In the genomic region with DNA sequence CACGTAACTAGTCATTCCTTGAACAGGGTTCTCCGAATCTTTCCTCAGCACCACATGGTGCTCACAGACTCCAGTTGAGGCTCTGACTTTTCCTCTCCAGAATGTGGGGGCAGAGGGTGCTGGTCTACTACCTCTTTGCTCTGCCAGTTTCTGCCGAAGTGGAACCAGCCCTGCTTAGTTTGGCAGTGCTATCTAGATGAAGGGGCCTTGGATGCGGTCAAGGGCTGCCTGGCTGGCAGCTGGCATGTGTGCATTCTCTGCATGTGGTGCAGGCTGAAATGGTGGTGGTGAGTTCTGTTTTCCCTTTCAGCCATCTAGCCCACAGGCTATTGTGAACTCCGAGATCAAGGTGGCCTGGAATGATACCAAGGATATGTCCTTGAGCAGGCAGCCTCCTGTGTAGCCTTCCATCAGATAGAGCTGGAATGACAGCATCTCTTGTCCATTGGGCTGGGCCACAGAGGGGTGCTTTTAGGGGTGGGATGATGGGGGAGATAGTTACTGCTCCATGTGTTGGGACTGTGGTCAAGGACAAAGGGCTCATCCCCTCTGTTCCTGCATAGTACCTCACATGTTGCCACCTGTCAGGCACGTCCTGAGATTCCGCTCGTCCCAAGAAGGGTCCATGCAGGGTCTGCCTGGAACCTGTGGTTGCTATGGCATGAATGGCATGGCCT, we compare ENCODE assay signal across 8 cellular contexts. TPM values are rescaled to one million over a fixed set of nuclear protein-coding genes. Genes with fewer than 3 reads are reported as not detected.
DNase-seq lines count a peak whose midpoint lies in the region; ATAC-seq and TF ChIP-seq lines count a peak whose summit lies in the region.

No MANE protein-coding gene starts in this region.

- H4K8ac ChIP-seq in IMR-90 (ENCODE audit: low read depth in 2 of 2, low read length in 2 of 2) = no peak overlapping the region

- peak overlapping the region; percentile 41; the same call in 1 of the 2 replicates for H3K23ac ChIP-seq in IMR-90 (ENCODE audit: low read depth, low read length)

- H2AK5ac ChIP-seq in IMR-90 (ENCODE audit: low read depth, low read length) = no peak overlapping the region

- no TSS peak for BruUV-seq in IMR-90 (replicated peaks; lab: Mats Ljungman, UMichigan)

- ATAC-seq in IMR-90 (ENCODE audit: low read depth) (no peak), GM18870 (IDR thresholded peaks at IDR 0.05; ENCODE audit: unreplicated experiment) (no peak)
- no peak for ATAC-seq in central memory CD8-positive, alpha-beta T cell (replicated peaks; ENCODE audit: extremely low read depth, poor library complexity, severe bottlenecking)

- TF ChIP-seq POLR2A in IMR-90 (IDR thresholded peaks at IDR 0.05; ENCODE audit: low read depth, low read length) = no peak

- H3K27ac Mint-ChIP-seq in central memory CD8-positive, alpha-beta T cell (ENCODE audit: low read depth) = peak overlapping the region; percentile 61

- WGBS in IMR-90 (ENCODE audit: extremely low coverage in 2 of 2, insufficient read length in 1 of 2), 2 experiments = no CpG with 5 or more reads among the region's 8 CpGs

- in situ Hi-C loops in IMR-90 (cut with MboI; ENCODE audit: low sequenced_read_pairs) = loop anchor here (5.0 kb wide), 1 partner anchor 78 kb away; a partner anchor contains a TSS

- H3K4me3 ChIP-seq in ACC112 (ENCODE audit: low read depth, low read length) (peak overlapping the region; percentile 100), IMR-90 (ENCODE audit: insufficient read depth, low read depth, low read length) (peak overlapping the region; percentile 23)

- DNase-seq in IMR-90 = no peak
- DNase-seq in central memory CD8-positive, alpha-beta T cell (ENCODE audit: low spot score in 2 of 2) = no peak
- peak; percentile 56 for DNase-seq in myocyte (ENCODE audit: low read depth)
- no peak for DNase-seq in DMS 273 (lab: John Stamatoyannopoulos, UW; ENCODE audit: unreplicated experiment)
- no peak for DNase-seq in GM19240 (ENCODE audit: insufficient read length, low spot score)
- no peak for DNase-seq in 8988T

- peaks cover 36% of the 10 kb centered on the region for H3K9me1 ChIP-seq in IMR-90 (ENCODE audit: insufficient read depth, low read length)

- no peak overlapping the region for H2BK5ac ChIP-seq in IMR-90 (ENCODE audit: low read depth, low read length, poor library complexity, severe bottlenecking)

- no peak for TF ChIP-seq RAD21 in IMR-90 (IDR thresholded peaks at IDR 0.05; ENCODE audit: low read length)

- H3K18ac ChIP-seq in IMR-90 (ENCODE audit: low read depth, low read length) = no peak overlapping the region

- H2BK20ac ChIP-seq in IMR-90 (ENCODE audit: low read depth, low read length) = no peak overlapping the region

- H3K36me3 Mint-ChIP-seq in central memory CD8-positive, alpha-beta T cell (ENCODE audit: insufficient read depth) = peaks cover 42% of the 10 kb centered on the region

- peak overlapping the region; percentile 81 for H3K4me3 Mint-ChIP-seq in central memory CD8-positive, alpha-beta T cell

- no peak overlapping the region for H2BK15ac ChIP-seq in IMR-90 (ENCODE audit: low read depth, low read length)

- H3K9ac ChIP-seq in IMR-90 (ENCODE audit: low read depth, low read length) = peak overlapping the region; percentile 35; the same call in 1 of the 2 replicates

- H2BK120ac ChIP-seq in IMR-90 (ENCODE audit: low read depth, low read length) = no peak overlapping the region

- H3K4me1 Mint-ChIP-seq in central memory CD8-positive, alpha-beta T cell = peaks cover 50% of the 10 kb centered on the region

- H3K27ac ChIP-seq in ACC112 (ENCODE audit: low read depth, low read length) (no peak overlapping the region), IMR-90 (ENCODE audit: insufficient read depth, low read length) (0 out of 2 replicates have a peak overlapping the region, but pooled peaks have one; percentile 12)

- peaks cover 61% of the 10 kb centered on the region for H4K20me1 ChIP-seq in IMR-90 (ENCODE audit: insufficient read depth, low read length)

- no peak overlapping the region for H2AK9ac ChIP-seq in IMR-90 (replicated peaks; ENCODE audit: low read depth, low read length, poor library complexity)

- dilution Hi-C loops in IMR-90 (cut with HindIII; ENCODE audit: low sequenced_read_pairs, unreplicated experiment) = no loop called here

- H3K27me3 ChIP-seq in ACC112 (ENCODE audit: insufficient read depth, low read length) (peaks cover 3% of the 10 kb centered on the region; the same call in 1 of the 2 replicates), IMR-90 (ENCODE audit: control insufficient read depth, insufficient read depth, low read length) (no peaks in the 10 kb centered on the region)

- no peak overlapping the region for H2AFZ ChIP-seq in ACC112 (ENCODE audit: low read length, unreplicated experiment)
- H2AFZ ChIP-seq in IMR-90 (replicated peaks; ENCODE audit: low read length, poor library complexity) = no peak overlapping the region

- H3K36me3 ChIP-seq in ACC112 (ENCODE audit: insufficient read depth, low read length) (peaks cover 14% of the 10 kb centered on the region), IMR-90 (ENCODE audit: control insufficient read depth, insufficient read depth, low read length) (peaks cover 30% of the 10 kb centered on the region)

- H3K27me3 Mint-ChIP-seq in central memory CD8-positive, alpha-beta T cell = no peaks in the 10 kb centered on the region

- intact Hi-C loops in IMR-90 (cut with micrococcal nuclease) = no loop called here

- no peak overlapping the region for H3K56ac ChIP-seq in IMR-90 (ENCODE audit: extremely low read depth, insufficient read depth, low read length)

- peaks cover 54% of the 10 kb centered on the region for H3K79me2 ChIP-seq in ACC112 (ENCODE audit: control insufficient read depth, insufficient read depth, low read length, unreplicated experiment)

- no peak for TF ChIP-seq CTCF in IMR-90 (conservative IDR thresholded peaks at IDR 0.05; ENCODE audit: low read depth, low read length)

- POLR2A ChIA-PET in IMR-90 (lab: Charles Lee; ENCODE audit: unreplicated experiment) = interaction anchor here (0.5 kb wide), 1 partner anchor 1347 kb away, joined by 3 read pairs; no protein-coding TSS in a partner anchor

- no peaks in the 10 kb centered on the region for H3K9me3 ChIP-seq in IMR-90 (ENCODE audit: control insufficient read depth, insufficient read depth, low read length)

- no peak overlapping the region for H4K91ac ChIP-seq in IMR-90 (ENCODE audit: insufficient read depth, low read depth, low read length)

- peaks cover 17% of the 10 kb centered on the region for H3K4me1 ChIP-seq in ACC112 (ENCODE audit: control insufficient read depth, insufficient read depth, low read length, unreplicated experiment)
- peaks cover 13% of the 10 kb centered on the region for H3K4me1 ChIP-seq in IMR-90 (ENCODE audit: control insufficient read depth, insufficient read depth, low read length)

- no peak overlapping the region for H4K5ac ChIP-seq in IMR-90 (ENCODE audit: low read depth, low read length)

- H3K4ac ChIP-seq in IMR-90 (ENCODE audit: low read depth, low read length) = no peak overlapping the region

- H3K9me3 Mint-ChIP-seq in central memory CD8-positive, alpha-beta T cell = no peaks in the 10 kb centered on the region

- peak overlapping the region; percentile 91 for H3K4me2 ChIP-seq in IMR-90 (ENCODE audit: low read depth, low read length)

- peaks cover 19 to 62% of the 10 kb centered on the region in 2 experiments; a peak in 3 of 4 replicates for H3K79me1 ChIP-seq in IMR-90 (ENCODE audit: low read depth in 1 of 2, low read length in 2 of 2)

- CTCF ChIA-PET in IMR-90 (lab: Yijun Ruan, JAX) = no interaction called here

- no peak overlapping the region; the same call in none of the 2 replicates for H3K14ac ChIP-seq in IMR-90 (replicated peaks; ENCODE audit: low read depth, low read length)

TF ChIP-seq in IMR-90, 13 proteins besides CTCF, POLR2A, EP300 and RAD21:
- TF ChIP-seq CEBPB (IDR thresholded peaks at IDR 0.05; ENCODE audit: low read depth, low read length) (no peak), SMC3 (IDR thresholded peaks at IDR 0.05; ENCODE audit: low read depth, low read length) (no peak), CHD1 (IDR thresholded peaks at IDR 0.05; ENCODE audit: low read depth, low read length) (no peak), MXI1 (IDR thresholded peaks at IDR 0.05; ENCODE audit: borderline replicate concordance, low read depth, low read length) (no peak), MAFK (IDR thresholded peaks at IDR 0.05; ENCODE audit: low read depth, low read length) (no peak), RCOR1 (IDR thresholded peaks at IDR 0.05; ENCODE audit: insufficient replicate concordance, low read length) (no peak), RFX5 (IDR thresholded peaks at IDR 0.05; ENCODE audit: low read depth, low read length) (no peak), NFE2L2 (IDR thresholded peaks at IDR 0.05; ENCODE audit: low read depth, low read length) (no peak), MAZ (IDR thresholded peaks at IDR 0.05; ENCODE audit: borderline replicate concordance, low read depth, low read length) (no peak)

RNA-seq across cellular contexts. Expression of a gene that starts 2.0 kb away (rescaled TPM):
- 9.1 and 12.8 TPM in 2 replicates for total RNA-seq in IMR-90 (2012; rRNA removed)
- 11.9 and 14.2 TPM in 2 replicates for polyA plus RNA-seq in IMR-90 (2012; rRNA removed)
- polyA plus RNA-seq in IMR-90 (2012; cell fraction: cytosol; rRNA removed) = 6.4 and 9.0 TPM in 2 replicates
- 2.9 and 9.3 TPM in 2 replicates for polyA plus RNA-seq in IMR-90 (2012; cell fraction: nucleus; rRNA removed; ENCODE audit: low replicate concordance)
- total RNA-seq in myocyte = 10.1 and 12.8 TPM in 2 replicates
- 30.7 TPM for polyA plus RNA-seq in myocyte (2012)
